8 cellular contexts compared by ENCODE assay signal in genomic region chr2:86747708-86748627, GRCh38. TPM values are rescaled to one million over a fixed set of nuclear protein-coding genes. Genes with fewer than 3 reads are reported as not detected.
A peak's percentile ranks its signal among the peaks of the same experiment; 100 is the strongest.
DNase-seq lines count a peak whose midpoint lies in the region; ATAC-seq and TF ChIP-seq lines count a peak whose summit lies in the region.
"Had no signal": no experiment of that assay in that cellular context is flagged by ENCODE, and none has a peak within 500 bp of the region (broad histone marks: within the 10 kb centered on the region; RNA-seq: fewer than 3 reads in every experiment).

No MANE protein-coding gene starts in this region.

- H3K4me3 ChIP-seq in upper lobe of left lung, result no peak overlapping the region

- 72 to 76% methylated on average over 9 of the region's 9 CpGs for WGBS in upper lobe of left lung, 2 donors

- no peaks in the 10 kb centered on the region for H3K27me3 ChIP-seq in upper lobe of left lung

- H3K27ac ChIP-seq in upper lobe of left lung, result peak overlapping the region in 3 of 4 donors; percentile 7 to 83 (median 57)
- H3K27ac ChIP-seq: parathyroid adenoma had no signal

- H3K36me3 ChIP-seq in upper lobe of left lung, result peaks cover 0 to 19% (median 0%) of the 10 kb centered on the region in 4 donors

- TF ChIP-seq POLR2A in upper lobe of left lung (IDR thresholded peaks at IDR 0.05) (no peak), GM18505 (IDR thresholded peaks at IDR 0.05; ENCODE audit: borderline replicate concordance, extremely low read depth, insufficient read depth, insufficient read length) (no peak)

- DNase-seq in GM04504 (ENCODE audit: low read depth) (peak; percentile 76), SKM-1 treated with dmso at 0.1 percent for 144 hours (lab: John Stamatoyannopoulos, UW; ENCODE audit: unreplicated experiment) (peak; percentile 32), head of caudate nucleus (peak in 27 of 42 donors; percentile 9 to 83 (median 40)), upper lobe of left lung (peak in 1 of 2 donors; percentile 41)

- no peak for TF ChIP-seq CTCF in upper lobe of left lung (IDR thresholded peaks at IDR 0.05)

- ATAC-seq in HG02884 (IDR thresholded peaks at IDR 0.05; ENCODE audit: unreplicated experiment) (peak; percentile 57), upper lobe of left lung (ENCODE audit: low FRiP score in 2 of 2) (no peak), GM18505 (IDR thresholded peaks at IDR 0.05; ENCODE audit: unreplicated experiment) (no peak), GM21447 (IDR thresholded peaks at IDR 0.05; ENCODE audit: unreplicated experiment) (no peak)

- peaks cover 7 to 12% (median 8%) of the 10 kb centered on the region in 4 donors for H3K4me1 ChIP-seq in upper lobe of left lung
- H3K4me1 ChIP-seq: parathyroid adenoma had no signal

- H3K9me3 ChIP-seq in upper lobe of left lung, result peaks cover 4 to 11% (median 5%) of the 10 kb centered on the region in 4 donors

- TF ChIP-seq EP300 in upper lobe of left lung (IDR thresholded peaks at IDR 0.05), result no peak

- intact Hi-C loops in head of caudate nucleus (cut with DNase I), result no loop called here

RNA-seq across cellular contexts. Expression of gene RMND5A, which starts 27.9 kb away (rescaled TPM):
- 10 to 100 TPM; 19.9 to 55.3 (median 26.5) TPM for total RNA-seq in upper lobe of left lung

RNA-seq across cellular contexts. Expression of gene CD8A, which starts 42.7 kb away (rescaled TPM):
- 1 to 10 TPM; 4.1 to 5.6 (median 4.7) TPM for total RNA-seq in upper lobe of left lung
